In the genomic region with DNA sequence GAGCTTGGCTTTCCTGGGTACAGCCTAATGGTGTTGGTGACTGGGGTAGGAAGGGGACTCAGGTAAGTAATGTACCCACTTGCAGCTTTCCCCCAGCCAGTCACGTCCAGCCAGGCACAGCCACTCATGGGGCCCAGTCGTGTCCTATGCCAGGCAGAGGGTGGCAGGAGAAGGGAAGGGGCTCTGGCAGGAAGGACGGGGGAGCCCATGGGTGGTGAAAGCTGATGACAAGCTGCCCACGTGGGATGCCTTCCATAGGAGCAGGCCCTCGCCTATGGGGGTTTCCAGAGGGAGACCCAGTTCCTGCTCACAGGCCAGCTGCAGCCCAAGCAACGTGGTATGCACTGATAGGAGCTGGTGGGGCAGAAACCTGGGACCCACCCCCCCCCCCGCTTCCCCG, we compare ENCODE assay signal across 22 cellular contexts. TPM values are rescaled to one million over a fixed set of nuclear protein-coding genes. Genes with fewer than 3 reads are reported as not detected.
DNase-seq lines count a peak whose midpoint lies in the region; ATAC-seq, FAIRE-seq and TF ChIP-seq lines count a peak whose summit lies in the region.
"Had no signal": no experiment of that assay in that cellular context is flagged by ENCODE, and none has a peak within 500 bp of the region (broad histone marks: within the 10 kb centered on the region; RNA-seq: fewer than 3 reads in every experiment).

No MANE protein-coding gene starts in this region.

- no peaks in the 10 kb centered on the region for H3K4me1 Mint-ChIP-seq in Caco-2 (ENCODE audit: low read depth, unreplicated experiment)
- H3K4me1 Mint-ChIP-seq in activated T-helper 1 cell treated with anti-CD3 and anti-CD28 coated beads, Interleukin-12 subunit alpha, Interleukin-12 subunit beta, Interleukin-2, Interleukin-4 antibody, amounts not matched to agents 30 ng/mL and 10 ng/mL and 1 ng/mL, durations not matched to agents 14 hours and 24 hours and 36 hours (ENCODE audit: low read depth), result peaks cover 7% of the 10 kb centered on the region

- DNase-seq in Caco-2 (no peak), GM12878 (ENCODE audit: low read depth, low spot score) (no peak), kidney (peak; percentile 41), upper lobe of right lung (peak; percentile 38), Kasumi-1 (lab: John Stamatoyannopoulos, UW) (no peak)
- DNase-seq in activated T-helper 1 cell treated with anti-CD3 and anti-CD28 coated beads, Interleukin-12 subunit alpha, Interleukin-12 subunit beta, Interleukin-2, Interleukin-4 antibody, amounts not matched to agents 30 ng/mL and 10 ng/mL and 1 ng/mL, durations not matched to agents 14 hours and 24 hours and 36 hours (ENCODE audit: low spot score), result no peak
- DNase-seq: Calu3; CD4-positive, CD25-positive, alpha-beta regulatory T cell; CD8-positive, alpha-beta T cell; DMS153; DND-41; GOT3; H7; HCEC 1CT had no signal

- H3K9me3 ChIP-seq in Caco-2 (no peaks in the 10 kb centered on the region), GM12878 (replicated peaks; ENCODE audit: control insufficient read depth, insufficient read depth, low read length) (no peaks in the 10 kb centered on the region), kidney (ENCODE audit: control insufficient read depth in 1 of 2, low read length in 2 of 2) (no peaks in the 10 kb centered on the region), upper lobe of right lung (no peaks in the 10 kb centered on the region)

- no peaks in the 10 kb centered on the region for H3K36me3 ChIP-seq in Caco-2 (ENCODE audit: control insufficient read depth, insufficient read depth, low read length)
- no peaks in the 10 kb centered on the region for H3K36me3 ChIP-seq in GM12878 (ENCODE audit: control insufficient read depth in 2 of 2, insufficient read depth in 2 of 2, low read length in 1 of 2)
- H3K36me3 ChIP-seq in kidney (ENCODE audit: control insufficient read depth in 1 of 2, insufficient read depth in 2 of 2, low read length in 2 of 2), result no peaks in the 10 kb centered on the region
- no peaks in the 10 kb centered on the region for H3K36me3 ChIP-seq in upper lobe of right lung
- H3K36me3 ChIP-seq: BLaER1 had no signal

- H3K9ac ChIP-seq in GM12878 (ENCODE audit: control insufficient read depth, insufficient read depth, low read length), result no peak overlapping the region
- H3K9ac ChIP-seq in kidney (ENCODE audit: low read length in 2 of 2), result no peak overlapping the region
- H3K9ac ChIP-seq: BLaER1 had no signal

- no peak overlapping the region; the same call in 1 of the 2 replicates for H2AFZ ChIP-seq in GM12878 (ENCODE audit: control insufficient read depth, low read depth, low read length)

- no peak overlapping the region for H3K4me3 ChIP-seq in Caco-2 (ENCODE audit: low read depth, low read length)
- H3K4me3 ChIP-seq in GM12878, result no peak overlapping the region
- no peak overlapping the region for H3K4me3 ChIP-seq in kidney (ENCODE audit: low read length in 2 of 2)
- H3K4me3 ChIP-seq in upper lobe of right lung, result no peak overlapping the region
- H3K4me3 ChIP-seq: BLaER1 had no signal

- H3K9me3 Mint-ChIP-seq in Caco-2 (ENCODE audit: unreplicated experiment), result no peaks in the 10 kb centered on the region
- no peaks in the 10 kb centered on the region for H3K9me3 Mint-ChIP-seq in activated T-helper 1 cell treated with anti-CD3 and anti-CD28 coated beads, Interleukin-12 subunit alpha, Interleukin-12 subunit beta, Interleukin-2, Interleukin-4 antibody, amounts not matched to agents 30 ng/mL and 10 ng/mL and 1 ng/mL, durations not matched to agents 14 hours and 24 hours and 36 hours
- H3K9me3 Mint-ChIP-seq: CD4-positive, CD25-positive, alpha-beta regulatory T cell; CD8-positive, alpha-beta T cell had no signal

- H3K27ac Mint-ChIP-seq in Caco-2 (ENCODE audit: unreplicated experiment), result peak overlapping the region; percentile 66
- H3K27ac Mint-ChIP-seq in activated T-helper 1 cell treated with anti-CD3 and anti-CD28 coated beads, Interleukin-12 subunit alpha, Interleukin-12 subunit beta, Interleukin-2, Interleukin-4 antibody, amounts not matched to agents 30 ng/mL and 10 ng/mL and 1 ng/mL, durations not matched to agents 14 hours and 24 hours and 36 hours, result no peak overlapping the region
- H3K27ac Mint-ChIP-seq: B cell; CD4-positive, CD25-positive, alpha-beta regulatory T cell; CD8-positive, alpha-beta T cell had no signal

- peaks cover 11% of the 10 kb centered on the region for H3K36me3 Mint-ChIP-seq in Caco-2 (ENCODE audit: insufficient read depth, unreplicated experiment)
- no peaks in the 10 kb centered on the region for H3K36me3 Mint-ChIP-seq in activated T-helper 1 cell treated with anti-CD3 and anti-CD28 coated beads, Interleukin-12 subunit alpha, Interleukin-12 subunit beta, Interleukin-2, Interleukin-4 antibody, amounts not matched to agents 30 ng/mL and 10 ng/mL and 1 ng/mL, durations not matched to agents 14 hours and 24 hours and 36 hours (ENCODE audit: low read depth)
- H3K36me3 Mint-ChIP-seq: CD4-positive, CD25-positive, alpha-beta regulatory T cell; CD8-positive, alpha-beta T cell had no signal

- H3K4me3 Mint-ChIP-seq in Caco-2 (ENCODE audit: unreplicated experiment), result no peak overlapping the region
- H3K4me3 Mint-ChIP-seq in activated T-helper 1 cell treated with anti-CD3 and anti-CD28 coated beads, Interleukin-12 subunit alpha, Interleukin-12 subunit beta, Interleukin-2, Interleukin-4 antibody, amounts not matched to agents 30 ng/mL and 10 ng/mL and 1 ng/mL, durations not matched to agents 14 hours and 24 hours and 36 hours, result no peak overlapping the region
- H3K4me3 Mint-ChIP-seq: B cell; CD4-positive, CD25-positive, alpha-beta regulatory T cell; CD8-positive, alpha-beta T cell had no signal

- H3K27ac ChIP-seq in GM12878 (ENCODE audit: control insufficient read depth, insufficient read depth) (no peak overlapping the region), kidney (ENCODE audit: low read depth in 2 of 2, low read length in 2 of 2) (no peak overlapping the region), upper lobe of right lung (no peak overlapping the region)
- H3K27ac ChIP-seq: 22Rv1, BLaER1, C4-2B had no signal

- FAIRE-seq in GM12878 (lab: Jason Lieb, UNC), result no peak
- no peak for FAIRE-seq in kidney (lab: Jason Lieb, UNC)
- FAIRE-seq: A204.1, G401.6, GM18507 had no signal

- H4K20me1 ChIP-seq in GM12878 (ENCODE audit: control insufficient read depth, insufficient read depth), result no peaks in the 10 kb centered on the region
- H4K20me1 ChIP-seq: BLaER1 had no signal

- no peak for TF ChIP-seq EP300 in GM12878 (IDR thresholded peaks at IDR 0.05; ENCODE audit: borderline replicate concordance in 1 of 2, control insufficient read depth in 1 of 2, low read depth in 2 of 2, low read length in 2 of 2)

- H3K4me1 ChIP-seq in Caco-2, result no peaks in the 10 kb centered on the region
- H3K4me1 ChIP-seq in GM12878 (ENCODE audit: control insufficient read depth, insufficient read depth, low read length), result no peaks in the 10 kb centered on the region
- peaks cover 5 to 6% of the 10 kb centered on the region in 2 donors for H3K4me1 ChIP-seq in kidney (ENCODE audit: control insufficient read depth in 1 of 2, insufficient read depth in 1 of 2, low read depth in 1 of 2, low read length in 2 of 2)
- peaks cover 11% of the 10 kb centered on the region for H3K4me1 ChIP-seq in upper lobe of right lung

- ATAC-seq in GM12878 (peak; percentile 33; the same call in 1 of the 3 replicates), upper lobe of right lung (no peak), GM19351 (IDR thresholded peaks at IDR 0.05; ENCODE audit: unreplicated experiment) (no peak)
- ATAC-seq: CD8-positive, alpha-beta T cell had no signal

- 17% methylated on average over 8 of the region's 8 CpGs for WGBS in GM12878 (ENCODE audit: insufficient coverage, insufficient replicate concordance, low lambda C conversion rate, missing lambda C conversion rate)

- BruUV-seq in Caco-2 (replicated peaks; lab: Mats Ljungman, UMichigan) (no TSS peak), GM12878 (replicated peaks; lab: Mats Ljungman, UMichigan) (no TSS peak)

- CTCF ChIA-PET in Caco-2 (lab: Charles Lee), result interaction anchor here (2.5 kb wide), 1 partner anchor 22 kb away, joined by 6 read pairs; no protein-coding TSS in a partner anchor
- CTCF ChIA-PET in GM12878 (lab: Yijun Ruan, JAX), result interaction anchor here (0.8 to 2.6 kb wide), 6 partner anchors 8 to 106 kb away, joined by 3 to 10 read pairs (median 4); partner anchors contain the start of gene CHAC1

- no peaks in the 10 kb centered on the region for H3K27me3 Mint-ChIP-seq in Caco-2 (ENCODE audit: insufficient read depth, unreplicated experiment)
- H3K27me3 Mint-ChIP-seq in activated T-helper 1 cell treated with anti-CD3 and anti-CD28 coated beads, Interleukin-12 subunit alpha, Interleukin-12 subunit beta, Interleukin-2, Interleukin-4 antibody, amounts not matched to agents 30 ng/mL and 10 ng/mL and 1 ng/mL, durations not matched to agents 14 hours and 24 hours and 36 hours (ENCODE audit: insufficient read depth), result peaks cover 3% of the 10 kb centered on the region

- TF ChIP-seq RAD21 in GM12878 (IDR thresholded peaks at IDR 0.05; ENCODE audit: insufficient read depth, low read depth, low read length), result no peak

- no peak overlapping the region for H3K4me2 ChIP-seq in GM12878 (ENCODE audit: control insufficient read depth, insufficient read depth)
- H3K4me2 ChIP-seq: BLaER1 had no signal

- TF ChIP-seq POLR2A in GM12878 (IDR thresholded peaks at IDR 0.05; ENCODE audit: low read depth, low read length), result no peak

- H3K27me3 ChIP-seq in Caco-2 (replicated peaks; ENCODE audit: control insufficient read depth, insufficient read depth, low read length) (no peaks in the 10 kb centered on the region), GM12878 (replicated peaks in 1 of 2; ENCODE audit: control insufficient read depth in 2 of 2, insufficient read depth in 2 of 2, low read length in 1 of 2) (no peaks in the 10 kb centered on the region; a peak in 1 of 4 replicates), upper lobe of right lung (no peaks in the 10 kb centered on the region)
- H3K27me3 ChIP-seq: BLaER1 had no signal

- H3K79me2 ChIP-seq in GM12878 (ENCODE audit: control insufficient read depth, insufficient read depth, low read length), result no peaks in the 10 kb centered on the region

- RAD21 ChIA-PET in GM12878 (lab: Charles Lee; ENCODE audit: unreplicated experiment), result no interaction called here

- TF ChIP-seq CTCF in Caco-2 (IDR thresholded peaks at IDR 0.05; ENCODE audit: insufficient read depth in 1 of 2, low read depth in 1 of 2, low read length in 1 of 2, severe bottlenecking in 1 of 2, unreplicated experiment in 1 of 2) (no peak), GM12878 (IDR thresholded peaks at IDR 0.05 in 2 of 3, conservative IDR thresholded peaks at IDR 0.05 in 1 of 3; ENCODE audit: control insufficient read depth in 2 of 3, extremely low read depth in 1 of 3, insufficient read depth in 1 of 3, low read depth in 3 of 3, low read length in 3 of 3) (no peak), kidney (IDR thresholded peaks at IDR 0.05; ENCODE audit: borderline replicate concordance, extremely low read depth, insufficient read depth) (no peak), upper lobe of right lung (IDR thresholded peaks at IDR 0.05) (no peak)

- in situ Hi-C loops in GM12878 (cut with MboI), result no loop called here

- SMC1A ChIA-PET in GM12878 (lab: Charles Lee; ENCODE audit: uncharacterized antibody, unreplicated experiment), result interaction anchor here (0.7 to 1.4 kb wide), 5 partner anchors 11 to 40 kb away, joined by 3 to 6 read pairs (median 3); no protein-coding TSS in a partner anchor

- POLR2A ChIA-PET in Caco-2 (lab: Charles Lee), result interaction anchor here (1.9 kb wide), 1 partner anchor 22 kb away, joined by 6 read pairs; no protein-coding TSS in a partner anchor
- POLR2A ChIA-PET in GM12878 (lab: Charles Lee), result no interaction called here

- intact Hi-C loops in Caco-2 (cut with micrococcal nuclease; ENCODE audit: unreplicated experiment) (no loop called here), GM12878 (cut with micrococcal nuclease; ENCODE audit: unreplicated experiment) (no loop called here), kidney (cut with DNase I) (no loop called here), upper lobe of right lung (cut with DNase I) (no loop called here)
- intact Hi-C loops in activated T-helper 1 cell treated with anti-CD3 and anti-CD28 coated beads, Interleukin-12 subunit alpha, Interleukin-12 subunit beta, Interleukin-2, Interleukin-4 antibody, amounts not matched to agents 30 ng/mL and 10 ng/mL and 1 ng/mL, durations not matched to agents 14 hours and 24 hours and 36 hours (cut with micrococcal nuclease), result no loop called here

RNA-seq across cellular contexts. Expression of gene CHAC1, which starts 10.7 kb away (rescaled TPM):
- total RNA-seq in Caco-2 (2022) (54.0 and 55.8 TPM in 2 replicates), GM12878 (2014; rRNA removed) (4.7 and 4.9 TPM in 2 replicates), GM12878 (2014; rRNA removed; fragmentation: Illumina TruSeq; extraction: Trizol) (2.0 and 2.1 TPM in 2 replicates), GM12878 (2021) (3.8 and 4.7 TPM in 2 replicates), kidney (4.7 TPM), upper lobe of right lung (4.4 TPM)
- total RNA-seq in GM12878 (2013; cell fraction: nucleolus; rRNA removed), result 3.4 and 4.0 TPM in 2 replicates
- 6.4 TPM for polyA plus RNA-seq in GM12878 (2011; ENCODE audit: low read depth)
- polyA plus RNA-seq in GM12878 (2011; rRNA removed) (1.9 and 2.8 TPM in 2 replicates), GM12878 (2014; fragmentation: Illumina TruSeq; extraction: Trizol) (0.68 and 1.8 TPM in 2 replicates), GM12878 (2014; fragmentation: Nextera tagmentation; extraction: Ambion mirVana) (under 1 TPM; 0.37 to 0.73 TPM), GM12878 (2014; rRNA removed) (5.7 and 5.9 TPM in 2 replicates), GM12878 (2016; fragmentation: Nextera tagmentation; extraction: Ambion mirVana) (1 to 10 TPM; 3.9 to 4.8 TPM), kidney (ENCODE audit: insufficient read depth, low read depth, low replicate concordance) (21.1 TPM)
- polyA plus RNA-seq in GM12878 (2011; cell fraction: cytosol; rRNA removed), result 7.0 and 7.3 TPM in 2 replicates
- polyA plus RNA-seq in GM12878 (2011; cell fraction: nucleus; rRNA removed), result 4.0 and 7.6 TPM in 2 replicates
- 8.1 and 11.6 TPM in 2 replicates for polyA plus RNA-seq in GM12878 (2012)
- polyA minus RNA-seq in GM12878 (2011; rRNA and poly(A)+ RNA removed), result 4.8 and 8.7 TPM in 2 replicates
- 5.0 and 5.9 TPM in 2 replicates for polyA minus RNA-seq in GM12878 (2011; cell fraction: cytosol; rRNA and poly(A)+ RNA removed)
- polyA minus RNA-seq in GM12878 (2011; cell fraction: nucleus; rRNA and poly(A)+ RNA removed), result 7.1 and 9.2 TPM in 2 replicates
- total RNA-seq in activated T-helper 1 cell treated with anti-CD3 and anti-CD28 coated beads, Interleukin-12 subunit alpha, Interleukin-12 subunit beta, Interleukin-2, Interleukin-4 antibody, amounts not matched to agents 30 ng/mL and 10 ng/mL and 1 ng/mL, durations not matched to agents 14 hours and 24 hours and 36 hours, result 11.7 and 12.4 TPM in 2 replicates

RNA-seq across cellular contexts. Expression of gene DLL4, which starts 34.9 kb away (rescaled TPM):
- total RNA-seq in Caco-2 (2022) (3.4 TPM in 2 replicates), GM12878 (2014; rRNA removed) (0.05 TPM in 1 of 2 replicates, not detected in the other), GM12878 (2014; rRNA removed; fragmentation: Illumina TruSeq; extraction: Trizol) (0.04 TPM in 1 of 2 replicates, not detected in the other), GM12878 (2021) (0.08 TPM in 1 of 2 replicates, not detected in the other), kidney (9.4 TPM), upper lobe of right lung (22.0 TPM)
- total RNA-seq in GM12878 (2013; cell fraction: nucleolus; rRNA removed), result 8.1 and 8.2 TPM in 2 replicates
- polyA plus RNA-seq in GM12878 (2011; ENCODE audit: low read depth), result not detected
- polyA plus RNA-seq in GM12878 (2011; rRNA removed) (0.10 and 0.12 TPM in 2 replicates), GM12878 (2014; fragmentation: Illumina TruSeq; extraction: Trizol) (not detected in 2 replicates), GM12878 (2014; fragmentation: Nextera tagmentation; extraction: Ambion mirVana) (not detected), GM12878 (2014; rRNA removed) (0.06 TPM in 1 of 2 replicates, not detected in the other), GM12878 (2016; fragmentation: Nextera tagmentation; extraction: Ambion mirVana) (under 1 TPM in 1 of 2 experiments, not detected in 1; 0.16 TPM), kidney (ENCODE audit: insufficient read depth, low read depth, low replicate concordance) (5.8 TPM)
- polyA plus RNA-seq in GM12878 (2011; cell fraction: cytosol; rRNA removed), result 0.27 TPM in 2 replicates
- 0.69 and 0.99 TPM in 2 replicates for polyA plus RNA-seq in GM12878 (2011; cell fraction: nucleus; rRNA removed)
- polyA plus RNA-seq in GM12878 (2012), result 0.07 and 0.13 TPM in 2 replicates
- 0.15 and 0.37 TPM in 2 replicates for polyA minus RNA-seq in GM12878 (2011; rRNA and poly(A)+ RNA removed)
- not detected in 2 replicates for polyA minus RNA-seq in GM12878 (2011; cell fraction: cytosol; rRNA and poly(A)+ RNA removed)
- 0.38 and 0.48 TPM in 2 replicates for polyA minus RNA-seq in GM12878 (2011; cell fraction: nucleus; rRNA and poly(A)+ RNA removed)
- total RNA-seq in activated T-helper 1 cell treated with anti-CD3 and anti-CD28 coated beads, Interleukin-12 subunit alpha, Interleukin-12 subunit beta, Interleukin-2, Interleukin-4 antibody, amounts not matched to agents 30 ng/mL and 10 ng/mL and 1 ng/mL, durations not matched to agents 14 hours and 24 hours and 36 hours, result 0.29 and 0.36 TPM in 2 replicates
- total RNA-seq: Calu3; CD4-positive, CD25-positive, alpha-beta regulatory T cell; H7 had no signal
- polyA plus RNA-seq: CD4-positive, CD25-positive, alpha-beta regulatory T cell had no signal

Comparison
In these comparisons a context has a peak if more than half of its experiments do, and no peak if none do; other contexts are left out.
1. DNase-seq: peak in kidney (single experiment) and upper lobe of right lung (single experiment); none in Caco-2 (0 of 2), GM12878 (single experiment), Kasumi-1 (0 of 2) and activated T-helper 1 cell treated with anti-CD3 and anti-CD28 coated beads, Interleukin-12 subunit alpha, Interleukin-12 subunit beta, Interleukin-2, Interleukin-4 antibody, amounts not matched to agents 30 ng/mL and 10 ng/mL and 1 ng/mL, durations not matched to agents 14 hours and 24 hours and 36 hours (single experiment).